In the genomic region with DNA sequence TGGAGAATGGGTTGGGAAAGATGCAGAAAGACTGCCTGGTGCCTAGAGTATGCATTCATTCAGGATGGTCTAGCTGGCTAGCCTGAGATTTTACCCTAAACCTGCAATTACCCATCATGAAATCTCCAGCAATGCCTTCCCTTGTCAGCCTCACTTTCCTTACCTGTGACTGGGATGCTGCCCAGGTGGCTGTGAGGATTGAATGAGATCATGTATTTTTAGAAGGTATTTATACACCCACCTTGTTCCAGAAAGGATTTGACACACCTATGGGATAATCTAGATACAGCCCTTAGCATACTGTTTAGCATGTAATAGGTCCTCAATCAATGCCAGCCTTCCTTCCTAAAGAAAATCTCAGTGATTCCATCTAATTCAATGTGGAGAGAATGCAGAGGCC, we compare ENCODE assay signal across 38 cellular contexts.
"Had no signal": no experiment of that assay in that cellular context is flagged by ENCODE, and none has a peak within 500 bp of the region (broad histone marks: within the 10 kb centered on the region; RNA-seq: fewer than 3 reads in every experiment).

No MANE protein-coding gene starts in this region.

- H3K27ac ChIP-seq: adrenal gland, ascending aorta, body of pancreas, brain microvascular endothelial cell, breast epithelium, cardiac muscle cell had no signal

- H3K27me3 ChIP-seq: adrenal gland, ascending aorta, body of pancreas, brain microvascular endothelial cell, breast epithelium, cardiac muscle cell had no signal

- H3K36me3 ChIP-seq: adrenal gland, ascending aorta, brain microvascular endothelial cell, breast epithelium, cardiac muscle cell had no signal

- H3K27ac Mint-ChIP-seq: activated naive CD4-positive, alpha-beta T cell treated with anti-CD3 and anti-CD28 coated beads for 36 hours; activated naive CD4-positive, alpha-beta T cell treated with anti-CD3 and anti-CD28 coated beads, Interleukin-2, amount 10 ng/mL, durations not matched to agents 7 days and 5 days; activated naive CD4-positive, alpha-beta T cell treated with anti-CD3 and anti-CD28 coated beads, Interleukin-2, amount 50 U/mL, for 24 hours; activated naive CD4-positive, alpha-beta T cell treated with anti-CD3 and anti-CD28 coated beads, Interleukin-2, amount 50 U/mL, for 72 hours; activated naive CD8-positive, alpha-beta T cell; activated naive CD8-positive, alpha-beta T cell treated with anti-CD3 and anti-CD28 coated beads for 36 hours; activated naive CD8-positive, alpha-beta T cell treated with anti-CD3 and anti-CD28 coated beads, Interleukin-2, amount 10 ng/mL, durations not matched to agents 7 days and 5 days; activated naive CD8-positive, alpha-beta T cell treated with anti-CD3 and anti-CD28 coated beads, Interleukin-2, amount 50 U/mL, for 24 hours; activated T-cell treated with anti-CD3 and anti-CD28 coated beads, Interleukin-2, amount 50 U/mL, for 24 hours; activated T-cell treated with anti-CD3 and anti-CD28 coated beads, Interleukin-2, amount 50 U/mL, for 72 hours; activated T-helper 1 cell treated with anti-CD3 and anti-CD28 coated beads, Interleukin-12 subunit alpha, Interleukin-12 subunit beta, Interleukin-2, Interleukin-4 antibody, amounts not matched to agents 30 ng/mL and 10 ng/mL and 1 ng/mL, durations not matched to agents 14 hours and 24 hours and 36 hours; activated T-helper 17 cell treated with anti-CD3 and anti-CD28 coated beads, Interleukin-2, amount 50 U/mL, for 72 hours; activated T-helper 2 cell treated with anti-CD3 and anti-CD28 coated beads, Interferon-gamma antibody, Interleukin-2, Interleukin-4, amounts not matched to agents 10 μg/mL and 5 μg/mL and 100 μg/mL, durations not matched to agents 14 hours and 24 hours and 36 hours; brain had no signal

- H3K4me3 ChIP-seq: adrenal gland, ascending aorta, body of pancreas, breast epithelium, cardiac muscle cell had no signal

- DNase-seq: activated effector memory CD4-positive, alpha-beta T cell treated with anti-CD3 and anti-CD28 coated beads, Interleukin-2, amount 50 U/mL, for 16 hours; activated effector memory CD4-positive, alpha-beta T cell treated with Interleukin-2 at 50 U/mL for 16 hours; activated gamma-delta T cell; activated gamma-delta T cell treated with Interleukin-2 at 50 U/mL for 16 hours; activated naive CD4-positive, alpha-beta T cell; activated naive CD4-positive, alpha-beta T cell treated with anti-CD3 and anti-CD28 coated beads for 36 hours; activated naive CD4-positive, alpha-beta T cell treated with anti-CD3 and anti-CD28 coated beads, Interleukin-2, amount 10 ng/mL, durations not matched to agents 7 days and 5 days; activated naive CD4-positive, alpha-beta T cell treated with anti-CD3 and anti-CD28 coated beads, Interleukin-2, amount 50 U/mL, for 16 hours; activated naive CD4-positive, alpha-beta T cell treated with Interleukin-2 at 50 U/mL for 16 hours; activated naive CD8-positive, alpha-beta T cell treated with anti-CD3 and anti-CD28 coated beads for 36 hours; activated naive CD8-positive, alpha-beta T cell treated with anti-CD3 and anti-CD28 coated beads, Interleukin-2, amount 10 ng/mL, durations not matched to agents 7 days and 5 days; activated naive CD8-positive, alpha-beta T cell treated with anti-CD3 and anti-CD28 coated beads, Interleukin-2, amount 50 U/mL, for 24 hours; activated T-cell treated with anti-CD3 and anti-CD28 coated beads, Interleukin-2, amount 50 U/mL, for 1 hour; activated T-cell treated with anti-CD3 and anti-CD28 coated beads, Interleukin-2, amount 50 U/mL, for 24 hours; activated T-cell treated with anti-CD3 and anti-CD28 coated beads, Interleukin-2, amount 50 U/mL, for 4 hours; activated T-cell treated with anti-CD3 and anti-CD28 coated beads, Interleukin-2, amount 50 U/mL, for 48 hours; activated T-cell treated with anti-CD3 and anti-CD28 coated beads, Interleukin-2, amount 50 U/mL, for 72 hours; adrenal gland; amniotic stem cell; amygdala; anterior cingulate cortex; aorta; body of pancreas; brain microvascular endothelial cell; central memory CD4-positive, alpha-beta T cell; cerebellar nuclear complex had no signal

- H3K9me3 Mint-ChIP-seq: activated T-cell treated with anti-CD3 and anti-CD28 coated beads, Interleukin-2, amount 50 U/mL, for 24 hours; activated T-cell treated with anti-CD3 and anti-CD28 coated beads, Interleukin-2, amount 50 U/mL, for 4 hours; activated T-helper 1 cell treated with anti-CD3 and anti-CD28 coated beads, Interleukin-12 subunit alpha, Interleukin-12 subunit beta, Interleukin-2, Interleukin-4 antibody, amounts not matched to agents 30 ng/mL and 10 ng/mL and 1 ng/mL, durations not matched to agents 14 hours and 24 hours and 36 hours; activated T-helper 2 cell treated with anti-CD3 and anti-CD28 coated beads, Interferon-gamma antibody, Interleukin-2, Interleukin-4, amounts not matched to agents 10 μg/mL and 5 μg/mL and 100 μg/mL, durations not matched to agents 14 hours and 24 hours and 36 hours had no signal

- H3K4me1 ChIP-seq: adrenal gland, ascending aorta, body of pancreas, breast epithelium had no signal

- H3K9me3 ChIP-seq: adrenal gland, ascending aorta, body of pancreas, breast epithelium had no signal

- H3K4me1 Mint-ChIP-seq: activated naive CD4-positive, alpha-beta T cell treated with anti-CD3 and anti-CD28 coated beads, Interleukin-2, amount 10 ng/mL, durations not matched to agents 7 days and 5 days; activated naive CD4-positive, alpha-beta T cell treated with anti-CD3 and anti-CD28 coated beads, Interleukin-2, amount 50 U/mL, for 24 hours; activated naive CD8-positive, alpha-beta T cell treated with anti-CD3 and anti-CD28 coated beads for 36 hours; activated naive CD8-positive, alpha-beta T cell treated with anti-CD3 and anti-CD28 coated beads, Interleukin-2, amount 10 ng/mL, durations not matched to agents 7 days and 5 days; activated naive CD8-positive, alpha-beta T cell treated with anti-CD3 and anti-CD28 coated beads, Interleukin-2, amount 50 U/mL, for 24 hours; activated T-helper 17 cell treated with anti-CD3 and anti-CD28 coated beads, Interleukin-2, amount 50 U/mL, for 72 hours; brain; central memory CD8-positive, alpha-beta T cell had no signal

- H3K4me3 Mint-ChIP-seq: activated naive CD4-positive, alpha-beta T cell treated with anti-CD3 and anti-CD28 coated beads for 36 hours; activated naive CD4-positive, alpha-beta T cell treated with anti-CD3 and anti-CD28 coated beads, Interleukin-2, amount 10 ng/mL, durations not matched to agents 7 days and 5 days; activated naive CD4-positive, alpha-beta T cell treated with anti-CD3 and anti-CD28 coated beads, Interleukin-2, amount 50 U/mL, for 24 hours; activated naive CD8-positive, alpha-beta T cell; activated naive CD8-positive, alpha-beta T cell treated with anti-CD3 and anti-CD28 coated beads for 36 hours; activated naive CD8-positive, alpha-beta T cell treated with anti-CD3 and anti-CD28 coated beads, Interleukin-2, amount 10 ng/mL, durations not matched to agents 7 days and 5 days; activated naive CD8-positive, alpha-beta T cell treated with anti-CD3 and anti-CD28 coated beads, Interleukin-2, amount 50 U/mL, for 24 hours; activated T-cell treated with anti-CD3 and anti-CD28 coated beads, Interleukin-2, amount 50 U/mL, for 24 hours; activated T-cell treated with anti-CD3 and anti-CD28 coated beads, Interleukin-2, amount 50 U/mL, for 4 hours; activated T-cell treated with anti-CD3 and anti-CD28 coated beads, Interleukin-2, amount 50 U/mL, for 72 hours; activated T-helper 1 cell treated with anti-CD3 and anti-CD28 coated beads, Interleukin-12 subunit alpha, Interleukin-12 subunit beta, Interleukin-2, Interleukin-4 antibody, amounts not matched to agents 30 ng/mL and 10 ng/mL and 1 ng/mL, durations not matched to agents 14 hours and 24 hours and 36 hours; activated T-helper 17 cell treated with anti-CD3 and anti-CD28 coated beads, Interleukin-2, amount 50 U/mL, for 72 hours; brain; central memory CD8-positive, alpha-beta T cell had no signal

- H3K36me3 Mint-ChIP-seq: activated naive CD4-positive, alpha-beta T cell treated with anti-CD3 and anti-CD28 coated beads, Interleukin-2, amount 10 ng/mL, durations not matched to agents 7 days and 5 days; activated naive CD4-positive, alpha-beta T cell treated with anti-CD3 and anti-CD28 coated beads, Interleukin-2, amount 50 U/mL, for 24 hours; activated naive CD4-positive, alpha-beta T cell treated with anti-CD3 and anti-CD28 coated beads, Interleukin-2, amount 50 U/mL, for 72 hours; activated naive CD8-positive, alpha-beta T cell; activated naive CD8-positive, alpha-beta T cell treated with anti-CD3 and anti-CD28 coated beads for 36 hours; activated naive CD8-positive, alpha-beta T cell treated with anti-CD3 and anti-CD28 coated beads, Interleukin-2, amount 10 ng/mL, durations not matched to agents 7 days and 5 days; brain had no signal

- H3K27me3 Mint-ChIP-seq: activated naive CD4-positive, alpha-beta T cell treated with anti-CD3 and anti-CD28 coated beads, Interleukin-2, amount 10 ng/mL, durations not matched to agents 7 days and 5 days; activated naive CD8-positive, alpha-beta T cell; activated naive CD8-positive, alpha-beta T cell treated with anti-CD3 and anti-CD28 coated beads for 36 hours; activated naive CD8-positive, alpha-beta T cell treated with anti-CD3 and anti-CD28 coated beads, Interleukin-2, amount 10 ng/mL, durations not matched to agents 7 days and 5 days; activated naive CD8-positive, alpha-beta T cell treated with anti-CD3 and anti-CD28 coated beads, Interleukin-2, amount 50 U/mL, for 24 hours; activated T-cell treated with anti-CD3 and anti-CD28 coated beads, Interleukin-2, amount 50 U/mL, for 24 hours; activated T-helper 17 cell treated with anti-CD3 and anti-CD28 coated beads, Interleukin-2, amount 50 U/mL, for 72 hours; central memory CD8-positive, alpha-beta T cell had no signal

- FAIRE-seq: bronchial epithelial cell had no signal
